ENCODE assay signal across 12 cellular contexts in genomic region chr21:44657635-44658183, GRCh38. TPM values are rescaled to one million over a fixed set of nuclear protein-coding genes. Genes with fewer than 3 reads are reported as not detected.
DNase-seq lines count a peak whose midpoint lies in the region; ATAC-seq and TF ChIP-seq lines count a peak whose summit lies in the region.
"Had no signal": no experiment of that assay in that cellular context is flagged by ENCODE, and none has a peak within 500 bp of the region (broad histone marks: within the 10 kb centered on the region; RNA-seq: fewer than 3 reads in every experiment).

TSS of gene KRTAP12-3 (plus strand) at chr21:44657932. CDS start at chr21:44657980, 48 bp downstream.

- H3K27ac Mint-ChIP-seq in activated CD8-positive, alpha-beta T cell treated with anti-CD3 and anti-CD28 coated beads for 36 hours, result peak within 1 kb of the TSS; percentile 87
- peak within 1 kb of the TSS; percentile 84 to 92 for H3K27ac Mint-ChIP-seq in stimulated activated naive CD8-positive, alpha-beta T cell treated with anti-CD3 and anti-CD28 coated beads, Interleukin-15, amount 100 ng/mL, for 72 hours

- H3K4me3 Mint-ChIP-seq in activated CD8-positive, alpha-beta T cell treated with anti-CD3 and anti-CD28 coated beads for 36 hours, result peak within 1 kb of the TSS; percentile 43
- H3K4me3 Mint-ChIP-seq in stimulated activated naive CD8-positive, alpha-beta T cell treated with anti-CD3 and anti-CD28 coated beads, Interleukin-15, amount 100 ng/mL, for 72 hours, result peak within 1 kb of the TSS; percentile 75 to 77

- CTCF ChIA-PET in activated CD8-positive, alpha-beta T cell treated with anti-CD3 and anti-CD28 coated beads for 36 hours (lab: Charles Lee), result interaction anchor here (1.0 kb wide), 1 partner anchor 147 kb away, joined by 3 read pairs; no protein-coding TSS in a partner anchor

- intact Hi-C loops in activated CD8-positive, alpha-beta T cell treated with anti-CD3 and anti-CD28 coated beads for 36 hours (cut with micrococcal nuclease), result no loop called here

- H3K4me1 Mint-ChIP-seq in activated CD8-positive, alpha-beta T cell treated with anti-CD3 and anti-CD28 coated beads for 36 hours (ENCODE audit: low read depth), result peaks cover 62% of the 10 kb centered on the region
- H3K4me1 Mint-ChIP-seq in stimulated activated naive CD8-positive, alpha-beta T cell treated with anti-CD3 and anti-CD28 coated beads, Interleukin-15, amount 100 ng/mL, for 72 hours, result peaks cover 71% of the 10 kb centered on the region

- DNase-seq in activated T-cell treated with anti-CD3 and anti-CD28 coated beads for 1 hour (ENCODE audit: low read depth) (peak; percentile 19), anterior cingulate cortex (lab: John Stamatoyannopoulos, UW) (no peak), mesenteric fat pad (ENCODE audit: low spot score) (no peak)
- DNase-seq in activated T-cell treated with anti-CD3 and anti-CD28 coated beads, Interleukin-2, amount 50 U/mL, for 48 hours, result no peak
- peak; percentile 40 for DNase-seq in activated CD8-positive, alpha-beta T cell treated with anti-CD3 and anti-CD28 coated beads for 36 hours
- peak; percentile 42 for DNase-seq in effector CD4-positive, alpha-beta T cell
- DNase-seq in stimulated activated naive CD8-positive, alpha-beta T cell treated with anti-CD3 and anti-CD28 coated beads, Interleukin-15, amount 100 ng/mL, for 72 hours, result peak in 1 of 2 donors; percentile 31
- DNase-seq: NCI-H774 had no signal

- no peak for TF ChIP-seq CTCF in activated CD8-positive, alpha-beta T cell treated with anti-CD3 and anti-CD28 coated beads for 36 hours (IDR thresholded peaks at IDR 0.05)

- peaks cover 38% of the 10 kb centered on the region for H3K9me3 Mint-ChIP-seq in activated CD8-positive, alpha-beta T cell treated with anti-CD3 and anti-CD28 coated beads for 36 hours
- H3K9me3 Mint-ChIP-seq in stimulated activated naive CD8-positive, alpha-beta T cell treated with anti-CD3 and anti-CD28 coated beads, Interleukin-15, amount 100 ng/mL, for 72 hours, result peaks cover 17 to 76% of the 10 kb centered on the region in 2 donors

- POLR2A ChIA-PET in activated CD8-positive, alpha-beta T cell treated with anti-CD3 and anti-CD28 coated beads for 36 hours (lab: Charles Lee), result interaction anchor here (1.4 kb wide), 1 partner anchor 10 kb away, joined by 4 read pairs; no protein-coding TSS in a partner anchor

- ATAC-seq in activated CD8-positive, alpha-beta T cell treated with anti-CD3 and anti-CD28 coated beads for 36 hours, result peak; percentile 61
- peak; percentile 84 for ATAC-seq in stimulated activated naive CD8-positive, alpha-beta T cell treated with anti-CD3 and anti-CD28 coated beads, Interleukin-15, amount 100 ng/mL, for 72 hours
- no peak for ATAC-seq in HG02870 (IDR thresholded peaks at IDR 0.05; ENCODE audit: unreplicated experiment)
- ATAC-seq: A549 had no signal

- peaks cover 28% of the 10 kb centered on the region for H3K36me3 Mint-ChIP-seq in activated CD8-positive, alpha-beta T cell treated with anti-CD3 and anti-CD28 coated beads for 36 hours (ENCODE audit: low read depth)

- no peaks in the 10 kb centered on the region for H3K27me3 Mint-ChIP-seq in activated CD8-positive, alpha-beta T cell treated with anti-CD3 and anti-CD28 coated beads for 36 hours
- no peaks in the 10 kb centered on the region for H3K27me3 Mint-ChIP-seq in stimulated activated naive CD8-positive, alpha-beta T cell treated with anti-CD3 and anti-CD28 coated beads, Interleukin-15, amount 100 ng/mL, for 72 hours

RNA-seq across cellular contexts. Expression of gene KRTAP12-3, which starts in this region (rescaled TPM):
- not detected for total RNA-seq in activated CD8-positive, alpha-beta T cell treated with anti-CD3 and anti-CD28 coated beads for 36 hours
- not detected for total RNA-seq in mesenteric fat pad
- total RNA-seq: MCF 10A, subcutaneous adipose tissue had no signal

Comparison
In these comparisons a context has a peak if more than half of its experiments do, and no peak if none do; other contexts are left out.
1. DNase-seq: peak in activated T-cell treated with anti-CD3 and anti-CD28 coated beads for 1 hour (single experiment) and effector CD4-positive, alpha-beta T cell (single experiment); none in activated T-cell treated with anti-CD3 and anti-CD28 coated beads, Interleukin-2, amount 50 U/mL, for 48 hours (0 of 2), anterior cingulate cortex (0 of 58) and mesenteric fat pad (single experiment).
2. Peak in DNase-seq and ATAC-seq in activated CD8-positive, alpha-beta T cell treated with anti-CD3 and anti-CD28 coated beads for 36 hours; RNA of the gene not detected or under 1 TPM.